Comparison of ENCODE assay signal across 9 cellular contexts in genomic region chr9:127163409-127163808, GRCh38. TPM values are rescaled to one million over a fixed set of nuclear protein-coding genes. Genes with fewer than 3 reads are reported as not detected.
DNase-seq lines count a peak whose midpoint lies in the region; ATAC-seq and TF ChIP-seq lines count a peak whose summit lies in the region.
"Had no signal": no experiment of that assay in that cellular context is flagged by ENCODE, and none has a peak within 500 bp of the region (broad histone marks: within the 10 kb centered on the region; RNA-seq: fewer than 3 reads in every experiment).

No MANE protein-coding gene starts in this region.

- ATAC-seq in GM18858 (IDR thresholded peaks at IDR 0.05; ENCODE audit: unreplicated experiment) (no peak), HG03196 (IDR thresholded peaks at IDR 0.05; ENCODE audit: unreplicated experiment) (no peak)

- H3K27me3 Mint-ChIP-seq in chondrocyte (ENCODE audit: low read depth): no peaks in the 10 kb centered on the region
- H3K27me3 Mint-ChIP-seq: type B pancreatic cell had no signal

- H3K9me3 Mint-ChIP-seq in chondrocyte (ENCODE audit: low read depth): no peaks in the 10 kb centered on the region
- H3K9me3 Mint-ChIP-seq: type B pancreatic cell had no signal

- TF ChIP-seq CTCF in chondrocyte (IDR thresholded peaks at IDR 0.05): no peak

- peak; percentile 81 for DNase-seq in SIG-M5 treated with dmso at 0.1 percent for 504 hours (lab: John Stamatoyannopoulos, UW; ENCODE audit: unreplicated experiment)
- no peak for DNase-seq in SIG-M5 (lab: John Stamatoyannopoulos, UW)
- peak; percentile 61 for DNase-seq in NOMO-1 treated with dmso at 0.1 percent for 144 hours (lab: John Stamatoyannopoulos, UW; ENCODE audit: unreplicated experiment)
- DNase-seq in chondrocyte (ENCODE audit: low spot score): no peak
- peak; percentile 90 for DNase-seq in pulmonary artery endothelial cell (ENCODE audit: low read depth, low spot score)
- DNase-seq in AG20443 (ENCODE audit: low spot score): no peak

- peaks cover 48% of the 10 kb centered on the region for H3K4me1 Mint-ChIP-seq in chondrocyte (ENCODE audit: low read depth)

- H3K27ac Mint-ChIP-seq in chondrocyte (ENCODE audit: unreplicated experiment): peak overlapping the region; percentile 72
- H3K27ac Mint-ChIP-seq: type B pancreatic cell had no signal

- no peak overlapping the region for H3K4me3 Mint-ChIP-seq in chondrocyte (ENCODE audit: unreplicated experiment)
- H3K4me3 Mint-ChIP-seq: type B pancreatic cell had no signal

- H3K36me3 Mint-ChIP-seq in chondrocyte (ENCODE audit: low read depth): no peaks in the 10 kb centered on the region
- H3K36me3 Mint-ChIP-seq: type B pancreatic cell had no signal

RNA-seq across cellular contexts. Expression of gene ANGPTL2, which starts 41.0 kb away (rescaled TPM):
- total RNA-seq in chondrocyte: 26.7 to 39.7 TPM (median 39.0 TPM) in 3 replicates
- total RNA-seq in pulmonary artery endothelial cell: 15.5 and 17.8 TPM in 2 replicates

Comparison
In these comparisons a context has a peak if more than half of its experiments do, and no peak if none do; other contexts are left out.
1. DNase-seq: peak in SIG-M5 treated with dmso at 0.1 percent for 504 hours (single experiment), NOMO-1 treated with dmso at 0.1 percent for 144 hours (single experiment) and pulmonary artery endothelial cell (single experiment); none in SIG-M5 (single experiment), chondrocyte (single experiment) and AG20443 (single experiment).